In the genomic region with DNA sequence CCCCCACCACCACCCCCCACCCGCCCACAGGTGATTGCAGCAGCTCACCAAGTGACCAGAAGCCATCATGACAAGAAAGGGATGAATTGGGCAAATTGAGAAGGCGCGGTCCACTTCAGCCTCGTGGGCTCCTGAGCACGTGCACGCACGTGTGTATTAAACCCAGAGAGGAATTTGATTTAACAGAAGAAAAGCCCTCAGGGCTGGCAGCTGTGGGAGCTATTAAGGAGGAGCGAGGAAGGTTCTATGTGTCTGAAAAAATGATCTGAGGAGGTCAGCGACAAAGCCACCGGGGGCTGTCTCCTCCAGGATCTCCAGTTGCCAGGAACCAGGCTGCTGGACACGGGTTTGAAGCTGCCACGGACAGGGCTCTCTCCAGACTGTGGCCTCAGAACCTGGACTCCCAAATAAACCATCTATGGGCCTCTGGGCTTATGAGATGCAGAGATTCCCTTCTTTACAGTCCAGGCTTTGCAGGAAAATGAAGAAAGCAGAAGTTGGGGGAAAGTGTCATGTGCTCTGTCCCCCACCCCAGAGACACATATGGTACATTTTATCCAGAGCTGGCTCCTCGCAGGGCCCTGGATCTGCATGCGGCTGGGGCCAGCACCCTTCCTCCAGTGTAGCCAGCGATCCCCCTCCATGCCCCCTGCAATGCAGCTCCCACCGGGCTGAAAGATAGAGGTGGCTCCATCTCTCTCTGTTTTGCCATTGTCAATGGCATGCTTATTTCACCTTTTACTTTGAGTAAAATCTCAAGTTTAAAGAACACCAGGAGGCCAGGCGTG, we compare ENCODE assay signal across 16 cellular contexts.
"Had no signal": no experiment of that assay in that cellular context is flagged by ENCODE, and none has a peak within 500 bp of the region (broad histone marks: within the 10 kb centered on the region; RNA-seq: fewer than 3 reads in every experiment).

No MANE protein-coding gene starts in this region.

- H3K36me3 Mint-ChIP-seq: activated naive CD8-positive, alpha-beta T cell; naive thymus-derived CD4-positive, alpha-beta T cell had no signal

- H3K27ac Mint-ChIP-seq: activated naive CD8-positive, alpha-beta T cell; activated T-helper 1 cell treated with anti-CD3 and anti-CD28 coated beads, Interleukin-12 subunit alpha, Interleukin-12 subunit beta, Interleukin-2, Interleukin-4 antibody, amounts not matched to agents 30 ng/mL and 10 ng/mL and 1 ng/mL, durations not matched to agents 14 hours and 24 hours and 36 hours; effector memory CD8-positive, alpha-beta T cell had no signal

- DNase-seq: activated CD4-positive, alpha-beta T cell treated with anti-CD3 and anti-CD28 coated beads, Interleukin-2, amount 50 U/mL, for 48 hours; activated gamma-delta T cell treated with Interleukin-2 at 50 U/mL for 16 hours; amniotic stem cell; effector memory CD8-positive, alpha-beta T cell; mesendoderm; naive thymus-derived CD4-positive, alpha-beta T cell; pancreas; stimulated activated CD4-positive, alpha-beta T cell treated with anti-CD3 and anti-CD28 coated beads, Interleukin-1b, Interleukin-23, amount 100 ng/mL, for 48 hours; stimulated activated naive CD8-positive, alpha-beta T cell treated with anti-CD3 and anti-CD28 coated beads, Interleukin-15, Interleukin-2, amounts not matched to agents 100 U/mL and 50 U/mL, for 24 hours; T-helper 2 cell; uterus had no signal

- ATAC-seq: effector memory CD8-positive, alpha-beta T cell; naive thymus-derived CD4-positive, alpha-beta T cell; stimulated activated naive CD8-positive, alpha-beta T cell treated with anti-CD3 and anti-CD28 coated beads, Interleukin-15, Interleukin-2, amounts not matched to agents 100 U/mL and 50 U/mL, for 24 hours had no signal

- H3K36me3 ChIP-seq: cardiac muscle cell, neutrophil, pancreas, tibial nerve, uterus had no signal

- H3K27me3 ChIP-seq: pancreas, tibial nerve, uterus had no signal

- H3K4me3 ChIP-seq: cardiac muscle cell, pancreas, tibial nerve, uterus had no signal

- H3K9me3 Mint-ChIP-seq: activated T-helper 1 cell treated with anti-CD3 and anti-CD28 coated beads, Interleukin-12 subunit alpha, Interleukin-12 subunit beta, Interleukin-2, Interleukin-4 antibody, amounts not matched to agents 30 ng/mL and 10 ng/mL and 1 ng/mL, durations not matched to agents 14 hours and 24 hours and 36 hours; effector memory CD8-positive, alpha-beta T cell; naive thymus-derived CD4-positive, alpha-beta T cell had no signal

- H3K27ac ChIP-seq: cardiac muscle cell, neutrophil, pancreas, tibial nerve, uterus had no signal

- H3K4me3 Mint-ChIP-seq: activated naive CD8-positive, alpha-beta T cell; activated T-helper 1 cell treated with anti-CD3 and anti-CD28 coated beads, Interleukin-12 subunit alpha, Interleukin-12 subunit beta, Interleukin-2, Interleukin-4 antibody, amounts not matched to agents 30 ng/mL and 10 ng/mL and 1 ng/mL, durations not matched to agents 14 hours and 24 hours and 36 hours; effector memory CD8-positive, alpha-beta T cell had no signal

- H3K9me3 ChIP-seq: neutrophil, pancreas, uterus had no signal
